ENCODE assay signal across 27 cellular contexts in the genomic region with DNA sequence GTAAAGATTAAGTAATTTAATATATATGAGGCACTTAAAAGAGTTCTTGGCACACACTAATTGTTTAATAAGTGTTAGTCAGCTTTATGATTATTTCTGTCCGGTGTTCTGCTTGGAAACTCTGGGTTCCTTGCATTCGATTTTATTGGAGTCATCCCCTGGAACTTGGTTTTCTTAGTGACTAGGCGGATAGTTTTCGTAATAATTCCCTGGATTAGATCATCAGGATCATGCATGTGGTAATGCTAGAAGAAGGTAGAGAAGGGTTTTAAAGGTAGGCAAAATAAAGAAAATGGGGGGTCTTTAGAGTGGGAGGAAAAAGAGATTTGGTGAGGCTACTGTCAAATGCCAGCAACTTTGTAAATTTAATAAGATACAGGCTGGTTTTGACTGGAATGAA.
"Had no signal": no experiment of that assay in that cellular context is flagged by ENCODE, and none has a peak within 500 bp of the region (broad histone marks: within the 10 kb centered on the region; RNA-seq: fewer than 3 reads in every experiment).

No MANE protein-coding gene starts in this region.

- H3K27ac Mint-ChIP-seq: activated CD4-positive, alpha-beta memory T cell treated with anti-CD3 and anti-CD28 coated beads, Interleukin-2, amount 10 ng/mL, durations not matched to agents 7 days and 5 days; activated CD4-positive, alpha-beta T cell treated with anti-CD3 and anti-CD28 coated beads for 36 hours; activated naive CD4-positive, alpha-beta T cell treated with anti-CD3 and anti-CD28 coated beads for 36 hours; activated naive CD8-positive, alpha-beta T cell; activated T-helper 17 cell treated with anti-CD3 and anti-CD28 coated beads, Interleukin-2, amount 50 U/mL, for 72 hours had no signal

- H3K4me1 Mint-ChIP-seq: activated CD4-positive, alpha-beta memory T cell treated with anti-CD3 and anti-CD28 coated beads, Interleukin-2, amount 10 ng/mL, durations not matched to agents 7 days and 5 days; activated CD4-positive, alpha-beta T cell treated with anti-CD3 and anti-CD28 coated beads for 36 hours; activated T-helper 17 cell treated with anti-CD3 and anti-CD28 coated beads, Interleukin-2, amount 50 U/mL, for 72 hours had no signal

- H3K4me3 ChIP-seq: SJCRH30 had no signal

- H3K4me1 ChIP-seq: SJCRH30 had no signal

- H3K27me3 ChIP-seq: brain microvascular endothelial cell, SJCRH30 had no signal

- DNase-seq: activated CD4-positive, alpha-beta memory T cell treated with anti-CD3 and anti-CD28 coated beads, Interleukin-2, amount 10 ng/mL, durations not matched to agents 7 days and 5 days; activated CD4-positive, alpha-beta T cell treated with anti-CD3 and anti-CD28 coated beads for 36 hours; activated CD4-positive, alpha-beta T cell treated with anti-CD3 and anti-CD28 coated beads, Interleukin-2, amount 50 U/mL, for 1 hour; activated gamma-delta T cell; activated naive CD4-positive, alpha-beta T cell treated with anti-CD3 and anti-CD28 coated beads for 36 hours; activated T-cell treated with anti-CD3 and anti-CD28 coated beads for 4 hours; activated T-cell treated with anti-CD3 and anti-CD28 coated beads, Interleukin-2, amount 50 U/mL, for 48 hours; brain microvascular endothelial cell; caudate nucleus; NCI-H1105 treated with DMSO at 0.1 percent for 48 hours; NCI-H1436 treated with DMSO at 0.1 percent for 48 hours; NCI-H187; NCI-H2081 treated with DMSO at 0.1 percent for 48 hours; NCI-H2227 treated with DMSO at 0.1 percent for 48 hours; NCI-H446 treated with DMSO at 0.1 percent for 48 hours; NCI-H526; NCI-H774; NK-92 treated with Interleukin-12 subunit alpha and Interleukin-12 subunit beta, amount 100 ng/mL, for 24 hours; OCI-M1; Right ventricle myocardium superior; SJCRH30; SK-N-SH; T-helper 1 cell; WERI-Rb-1 had no signal

- H3K27me3 Mint-ChIP-seq: activated CD4-positive, alpha-beta memory T cell treated with anti-CD3 and anti-CD28 coated beads, Interleukin-2, amount 10 ng/mL, durations not matched to agents 7 days and 5 days; activated CD4-positive, alpha-beta T cell treated with anti-CD3 and anti-CD28 coated beads for 36 hours; activated naive CD8-positive, alpha-beta T cell; activated T-helper 17 cell treated with anti-CD3 and anti-CD28 coated beads, Interleukin-2, amount 50 U/mL, for 72 hours had no signal

- H3K9me3 ChIP-seq: SK-N-SH had no signal

- H3K4me3 Mint-ChIP-seq: activated CD4-positive, alpha-beta memory T cell treated with anti-CD3 and anti-CD28 coated beads, Interleukin-2, amount 10 ng/mL, durations not matched to agents 7 days and 5 days; activated CD4-positive, alpha-beta T cell treated with anti-CD3 and anti-CD28 coated beads for 36 hours; activated naive CD4-positive, alpha-beta T cell treated with anti-CD3 and anti-CD28 coated beads for 36 hours; activated naive CD8-positive, alpha-beta T cell; activated T-helper 17 cell treated with anti-CD3 and anti-CD28 coated beads, Interleukin-2, amount 50 U/mL, for 72 hours had no signal

- H3K27ac ChIP-seq: brain microvascular endothelial cell, RWPE1, SJCRH30, WERI-Rb-1 had no signal

- H3K36me3 Mint-ChIP-seq: activated naive CD8-positive, alpha-beta T cell had no signal

- H3K36me3 ChIP-seq: brain microvascular endothelial cell had no signal
